ENCODE assay signal across 8 cellular contexts in the genomic region with DNA sequence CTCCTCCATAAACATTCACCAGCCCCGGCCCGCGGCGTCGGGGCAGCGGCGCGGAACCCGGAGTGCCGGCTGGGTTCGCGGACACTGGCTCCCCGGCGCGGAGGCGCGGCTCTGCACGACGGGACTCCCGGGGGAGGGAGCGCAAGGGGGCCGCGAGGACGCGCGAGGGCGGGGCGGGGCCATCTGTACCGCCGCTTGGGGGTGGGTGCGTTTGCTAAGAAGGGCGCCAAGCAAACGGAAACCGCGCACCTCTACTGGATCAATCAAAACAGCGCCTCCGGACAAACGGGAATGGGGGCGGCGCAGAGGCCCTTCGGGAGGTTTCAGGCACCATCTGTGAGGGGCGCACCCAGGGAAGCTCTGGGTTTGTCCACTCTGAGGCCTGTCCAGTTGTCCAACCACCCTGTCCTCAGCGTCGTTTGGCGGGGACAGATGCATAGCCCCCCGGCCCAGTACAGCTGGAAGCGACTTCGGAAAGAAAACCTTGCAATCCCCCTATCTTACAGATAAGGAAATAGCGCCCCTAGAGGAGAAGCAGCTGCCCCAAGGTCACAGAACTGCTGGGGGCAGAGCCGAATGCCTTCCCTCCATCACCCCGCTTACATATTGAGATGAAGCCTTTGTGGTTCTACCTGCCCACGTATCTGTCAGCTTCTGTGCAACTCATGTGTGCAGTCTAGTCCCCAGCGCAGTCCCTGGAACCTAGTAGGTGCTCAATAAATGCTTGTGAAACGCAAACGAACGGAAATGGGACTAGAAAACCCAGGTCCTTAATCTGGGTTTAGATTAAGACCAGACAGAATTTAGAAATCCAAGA. TPM values are rescaled to one million over a fixed set of nuclear protein-coding genes. Genes with fewer than 3 reads are reported as not detected.
DNase-seq lines count a peak whose midpoint lies in the region; ATAC-seq and TF ChIP-seq lines count a peak whose summit lies in the region.

No MANE protein-coding gene starts in this region.

- ATAC-seq in GM19035 (IDR thresholded peaks at IDR 0.05; ENCODE audit: unreplicated experiment), result peak; percentile 76
- ATAC-seq in activated naive CD4-positive, alpha-beta T cell treated with anti-CD3 and anti-CD28 coated beads, Interleukin-2, amount 50 U/mL, for 72 hours, result peak; percentile 86 to 89

- H3K4me1 Mint-ChIP-seq in progenitor cell of endocrine pancreas (ENCODE audit: low read depth), result no peaks in the 10 kb centered on the region

- no peaks in the 10 kb centered on the region for H3K9me3 Mint-ChIP-seq in activated naive CD4-positive, alpha-beta T cell treated with anti-CD3 and anti-CD28 coated beads, Interleukin-2, amount 50 U/mL, for 72 hours
- H3K9me3 Mint-ChIP-seq in progenitor cell of endocrine pancreas (ENCODE audit: low read depth), result no peaks in the 10 kb centered on the region

- H3K4me3 Mint-ChIP-seq in progenitor cell of endocrine pancreas (ENCODE audit: low read depth), result peak overlapping the region; percentile 72

- peak; percentile 72 for TF ChIP-seq CTCF in AG09309 (IDR thresholded peaks at IDR 0.05; ENCODE audit: control insufficient read depth, insufficient read depth, low read depth, low read length, missing control alignments)
- peak; percentile 83 for TF ChIP-seq CTCF in progenitor cell of endocrine pancreas (IDR thresholded peaks at IDR 0.05; ENCODE audit: unreplicated experiment)

- H3K4me3 ChIP-seq in AG09309 (ENCODE audit: control insufficient read depth, low read depth, low read length), result peak overlapping the region; percentile 43

- intact Hi-C loops in cardiac septum (cut with DNase I), result no loop called here

- no peak overlapping the region for H3K27ac Mint-ChIP-seq in activated naive CD4-positive, alpha-beta T cell treated with anti-CD3 and anti-CD28 coated beads, Interleukin-2, amount 50 U/mL, for 72 hours
- H3K27ac Mint-ChIP-seq in progenitor cell of endocrine pancreas, result no peak overlapping the region

- peaks cover 53% of the 10 kb centered on the region for H3K27me3 Mint-ChIP-seq in progenitor cell of endocrine pancreas

- DNase-seq in AG09309 (ENCODE audit: low read depth), result no peak
- peak; percentile 93 to 96 for DNase-seq in Kasumi-1 (lab: John Stamatoyannopoulos, UW)
- DNase-seq in SKM-1 treated with dmso at 0.1 percent for 144 hours (lab: John Stamatoyannopoulos, UW; ENCODE audit: unreplicated experiment), result peak; percentile 31
- DNase-seq in activated naive CD4-positive, alpha-beta T cell treated with anti-CD3 and anti-CD28 coated beads, Interleukin-2, amount 50 U/mL, for 72 hours (ENCODE audit: low spot score in 2 of 2), result peak in 1 of 2 donors; percentile 69
- peak; percentile 76 for DNase-seq in cardiac septum (ENCODE audit: low spot score)
- DNase-seq in progenitor cell of endocrine pancreas (ENCODE audit: low spot score, unreplicated experiment), result peak; percentile 44
- DNase-seq in ureter (ENCODE audit: low spot score), result peak; percentile 48

- no peaks in the 10 kb centered on the region for H3K36me3 Mint-ChIP-seq in activated naive CD4-positive, alpha-beta T cell treated with anti-CD3 and anti-CD28 coated beads, Interleukin-2, amount 50 U/mL, for 72 hours
- no peaks in the 10 kb centered on the region for H3K36me3 Mint-ChIP-seq in progenitor cell of endocrine pancreas (ENCODE audit: insufficient read depth)

RNA-seq across cellular contexts. Expression of gene SLIT1, which starts 10.7 kb away (rescaled TPM):
- 1 to 10 TPM in 1 of 2 donors, under 1 TPM in 1; 0.99 to 1.4 TPM for total RNA-seq in activated naive CD4-positive, alpha-beta T cell treated with anti-CD3 and anti-CD28 coated beads, Interleukin-2, amount 50 U/mL, for 72 hours
- total RNA-seq in cardiac septum (0.05 TPM), progenitor cell of endocrine pancreas (23.8 and 25.5 TPM in 2 replicates), ureter (0.34 TPM)

Comparison
In these comparisons a context has a peak if more than half of its experiments do, and no peak if none do; other contexts are left out.
1. RNA of gene SLIT1, which starts 10.7 kb away (total RNA-seq): 23.8 to 25.5 TPM in progenitor cell of endocrine pancreas; 0.99 to 1.4 TPM in activated naive CD4-positive, alpha-beta T cell treated with anti-CD3 and anti-CD28 coated beads, Interleukin-2, amount 50 U/mL, for 72 hours, 0.34 TPM in ureter (single experiment) and 0.05 TPM in cardiac septum (single experiment); every median in the first group is over 10 times any median in the second.